16 cellular contexts compared by ENCODE assay signal in the genomic region with DNA sequence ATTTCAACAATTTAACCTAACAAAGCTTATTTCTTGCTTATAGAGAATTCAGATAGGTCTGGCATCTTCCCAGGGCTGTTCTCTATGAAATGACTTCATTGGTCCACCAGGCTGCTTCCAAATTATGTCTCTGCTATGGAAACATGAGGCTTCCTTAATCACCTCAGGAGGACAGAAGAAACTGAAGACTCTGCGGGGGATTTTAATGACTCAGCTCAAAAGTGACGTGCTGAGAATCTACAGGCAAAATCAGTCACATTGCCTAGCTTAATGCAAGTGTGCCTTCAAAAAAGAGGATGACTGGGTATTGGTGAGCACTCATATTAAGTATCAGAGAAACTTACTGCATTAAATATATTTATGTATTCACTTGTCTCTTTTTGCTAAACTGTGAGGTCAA.
DNase-seq lines count a peak whose midpoint lies in the region; ATAC-seq and TF ChIP-seq lines count a peak whose summit lies in the region.
"Had no signal": no experiment of that assay in that cellular context is flagged by ENCODE, and none has a peak within 500 bp of the region (broad histone marks: within the 10 kb centered on the region; RNA-seq: fewer than 3 reads in every experiment).

No MANE protein-coding gene starts in this region.

- no peaks in the 10 kb centered on the region for H3K27me3 ChIP-seq in GM23338 (ENCODE audit: insufficient read depth)
- H3K27me3 ChIP-seq: ascending aorta, neural progenitor cell had no signal

- TF ChIP-seq CTCF in GM23338 (conservative IDR thresholded peaks at IDR 0.05; ENCODE audit: low read depth in 2 of 2), result no peak

- ATAC-seq in GM18868 (IDR thresholded peaks at IDR 0.05; ENCODE audit: unreplicated experiment) (peak; percentile 79), left lobe of liver (no peak), GM23338 (no peak)
- ATAC-seq: right cardiac atrium; stimulated activated effector memory CD8-positive, alpha-beta T cell treated with anti-CD3 and anti-CD28 coated beads, Interleukin-12 subunit alpha, Interleukin-12 subunit beta, amount 100 ng/mL, for 72 hours had no signal

- H3K4me1 Mint-ChIP-seq in GM23338, result no peaks in the 10 kb centered on the region
- H3K4me1 Mint-ChIP-seq: neural progenitor cell; stimulated activated effector memory CD8-positive, alpha-beta T cell treated with anti-CD3 and anti-CD28 coated beads, Interleukin-12 subunit alpha, Interleukin-12 subunit beta, amount 100 ng/mL, for 72 hours had no signal

- H3K4me1 ChIP-seq in GM23338 (ENCODE audit: insufficient read depth), result no peaks in the 10 kb centered on the region
- H3K4me1 ChIP-seq: ascending aorta, Caco-2 had no signal

- H3K27me3 Mint-ChIP-seq in GM23338 (ENCODE audit: insufficient read depth, low read depth, poor library complexity), result no peaks in the 10 kb centered on the region

- no peaks in the 10 kb centered on the region for H3K79me2 ChIP-seq in GM23338 (replicated peaks; ENCODE audit: insufficient read depth)

- no peak overlapping the region for H3K4me3 Mint-ChIP-seq in GM23338
- H3K4me3 Mint-ChIP-seq: neural progenitor cell; stimulated activated effector memory CD8-positive, alpha-beta T cell treated with anti-CD3 and anti-CD28 coated beads, Interleukin-12 subunit alpha, Interleukin-12 subunit beta, amount 100 ng/mL, for 72 hours had no signal

- DNase-seq in A172 (ENCODE audit: low spot score), result peak; percentile 49
- DNase-seq in RPMI7951 (ENCODE audit: low read depth), result peak; percentile 69
- peak; percentile 89 for DNase-seq in fibroblast of peridontal ligament (ENCODE audit: extremely low read depth)
- no peak for DNase-seq in left lobe of liver (ENCODE audit: low spot score)
- no peak for DNase-seq in NCI-H2029 (lab: John Stamatoyannopoulos, UW)
- no peak for DNase-seq in GM23338 (ENCODE audit: low spot score)
- no peak for DNase-seq in SW 1271 (lab: John Stamatoyannopoulos, UW)
- DNase-seq: 8988T; activated CD4-positive, alpha-beta T cell treated with anti-CD3 and anti-CD28 coated beads, Interleukin-2, amount 50 U/mL, for 4 hours; Caco-2; NCI-H2029 treated with DMSO at 0.1 percent for 48 hours; right cardiac atrium had no signal

- no peak overlapping the region for H3K27ac ChIP-seq in GM23338 (ENCODE audit: low read depth)
- H3K27ac ChIP-seq: ascending aorta, neural progenitor cell had no signal

- H2AFZ ChIP-seq in GM23338, result no peak overlapping the region
- H2AFZ ChIP-seq: neural progenitor cell had no signal

- H3K27ac Mint-ChIP-seq in GM23338, result no peak overlapping the region
- H3K27ac Mint-ChIP-seq: neural progenitor cell; stimulated activated effector memory CD8-positive, alpha-beta T cell treated with anti-CD3 and anti-CD28 coated beads, Interleukin-12 subunit alpha, Interleukin-12 subunit beta, amount 100 ng/mL, for 72 hours had no signal

- H3F3A ChIP-seq in GM23338 (replicated peaks; ENCODE audit: low read depth), result no peaks in the 10 kb centered on the region

- no peak overlapping the region for H3K4me3 ChIP-seq in GM23338
- H3K4me3 ChIP-seq: ascending aorta, neural progenitor cell had no signal

- H3K4me2 ChIP-seq in GM23338, result no peak overlapping the region
- H3K4me2 ChIP-seq: neural progenitor cell had no signal

- no peaks in the 10 kb centered on the region for H3K9me3 Mint-ChIP-seq in GM23338
- H3K9me3 Mint-ChIP-seq: neural progenitor cell had no signal

- H3K36me3 Mint-ChIP-seq in GM23338 (ENCODE audit: low read depth), result no peaks in the 10 kb centered on the region
- H3K36me3 Mint-ChIP-seq: neural progenitor cell; stimulated activated effector memory CD8-positive, alpha-beta T cell treated with anti-CD3 and anti-CD28 coated beads, Interleukin-12 subunit alpha, Interleukin-12 subunit beta, amount 100 ng/mL, for 72 hours had no signal

- no peaks in the 10 kb centered on the region for H4K20me1 ChIP-seq in GM23338 (replicated peaks; ENCODE audit: insufficient read depth)

- no peaks in the 10 kb centered on the region for H3K36me3 ChIP-seq in GM23338 (ENCODE audit: insufficient read depth)
- H3K36me3 ChIP-seq: ascending aorta, neural progenitor cell had no signal

- H3K9me2 ChIP-seq in GM23338 (ENCODE audit: insufficient read depth), result no peaks in the 10 kb centered on the region; the same call in 1 of the 2 replicates

TF ChIP-seq in GM23338, 12 proteins besides CTCF, POLR2A, EP300 and RAD21 (continues in another document):
- no peak for TF ChIP-seq EZH2phosphoT487 (IDR thresholded peaks at IDR 0.05; ENCODE audit: unreplicated experiment)
- TF ChIP-seq CREB1 (CRISPR knock-in tag; IDR thresholded peaks at IDR 0.05; ENCODE audit: low read depth), result no peak
- no peak for TF ChIP-seq EZH2 (IDR thresholded peaks at IDR 0.05; ENCODE audit: low read depth, unreplicated experiment)
- no peak for TF ChIP-seq ZNF114 (CRISPR knock-in tag; IDR thresholded peaks at IDR 0.05)
- TF ChIP-seq, protein P1, sequence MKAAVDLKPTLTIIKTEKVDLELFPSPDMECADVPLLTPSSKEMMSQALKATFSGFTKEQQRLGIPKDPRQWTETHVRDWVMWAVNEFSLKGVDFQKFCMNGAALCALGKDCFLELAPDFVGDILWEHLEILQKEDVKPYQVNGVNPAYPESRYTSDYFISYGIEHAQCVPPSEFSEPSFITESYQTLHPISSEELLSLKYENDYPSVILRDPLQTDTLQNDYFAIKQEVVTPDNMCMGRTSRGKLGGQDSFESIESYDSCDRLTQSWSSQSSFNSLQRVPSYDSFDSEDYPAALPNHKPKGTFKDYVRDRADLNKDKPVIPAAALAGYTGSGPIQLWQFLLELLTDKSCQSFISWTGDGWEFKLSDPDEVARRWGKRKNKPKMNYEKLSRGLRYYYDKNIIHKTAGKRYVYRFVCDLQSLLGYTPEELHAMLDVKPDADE (IDR thresholded peaks at IDR 0.05), result no peak
- TF ChIP-seq, protein P2, sequence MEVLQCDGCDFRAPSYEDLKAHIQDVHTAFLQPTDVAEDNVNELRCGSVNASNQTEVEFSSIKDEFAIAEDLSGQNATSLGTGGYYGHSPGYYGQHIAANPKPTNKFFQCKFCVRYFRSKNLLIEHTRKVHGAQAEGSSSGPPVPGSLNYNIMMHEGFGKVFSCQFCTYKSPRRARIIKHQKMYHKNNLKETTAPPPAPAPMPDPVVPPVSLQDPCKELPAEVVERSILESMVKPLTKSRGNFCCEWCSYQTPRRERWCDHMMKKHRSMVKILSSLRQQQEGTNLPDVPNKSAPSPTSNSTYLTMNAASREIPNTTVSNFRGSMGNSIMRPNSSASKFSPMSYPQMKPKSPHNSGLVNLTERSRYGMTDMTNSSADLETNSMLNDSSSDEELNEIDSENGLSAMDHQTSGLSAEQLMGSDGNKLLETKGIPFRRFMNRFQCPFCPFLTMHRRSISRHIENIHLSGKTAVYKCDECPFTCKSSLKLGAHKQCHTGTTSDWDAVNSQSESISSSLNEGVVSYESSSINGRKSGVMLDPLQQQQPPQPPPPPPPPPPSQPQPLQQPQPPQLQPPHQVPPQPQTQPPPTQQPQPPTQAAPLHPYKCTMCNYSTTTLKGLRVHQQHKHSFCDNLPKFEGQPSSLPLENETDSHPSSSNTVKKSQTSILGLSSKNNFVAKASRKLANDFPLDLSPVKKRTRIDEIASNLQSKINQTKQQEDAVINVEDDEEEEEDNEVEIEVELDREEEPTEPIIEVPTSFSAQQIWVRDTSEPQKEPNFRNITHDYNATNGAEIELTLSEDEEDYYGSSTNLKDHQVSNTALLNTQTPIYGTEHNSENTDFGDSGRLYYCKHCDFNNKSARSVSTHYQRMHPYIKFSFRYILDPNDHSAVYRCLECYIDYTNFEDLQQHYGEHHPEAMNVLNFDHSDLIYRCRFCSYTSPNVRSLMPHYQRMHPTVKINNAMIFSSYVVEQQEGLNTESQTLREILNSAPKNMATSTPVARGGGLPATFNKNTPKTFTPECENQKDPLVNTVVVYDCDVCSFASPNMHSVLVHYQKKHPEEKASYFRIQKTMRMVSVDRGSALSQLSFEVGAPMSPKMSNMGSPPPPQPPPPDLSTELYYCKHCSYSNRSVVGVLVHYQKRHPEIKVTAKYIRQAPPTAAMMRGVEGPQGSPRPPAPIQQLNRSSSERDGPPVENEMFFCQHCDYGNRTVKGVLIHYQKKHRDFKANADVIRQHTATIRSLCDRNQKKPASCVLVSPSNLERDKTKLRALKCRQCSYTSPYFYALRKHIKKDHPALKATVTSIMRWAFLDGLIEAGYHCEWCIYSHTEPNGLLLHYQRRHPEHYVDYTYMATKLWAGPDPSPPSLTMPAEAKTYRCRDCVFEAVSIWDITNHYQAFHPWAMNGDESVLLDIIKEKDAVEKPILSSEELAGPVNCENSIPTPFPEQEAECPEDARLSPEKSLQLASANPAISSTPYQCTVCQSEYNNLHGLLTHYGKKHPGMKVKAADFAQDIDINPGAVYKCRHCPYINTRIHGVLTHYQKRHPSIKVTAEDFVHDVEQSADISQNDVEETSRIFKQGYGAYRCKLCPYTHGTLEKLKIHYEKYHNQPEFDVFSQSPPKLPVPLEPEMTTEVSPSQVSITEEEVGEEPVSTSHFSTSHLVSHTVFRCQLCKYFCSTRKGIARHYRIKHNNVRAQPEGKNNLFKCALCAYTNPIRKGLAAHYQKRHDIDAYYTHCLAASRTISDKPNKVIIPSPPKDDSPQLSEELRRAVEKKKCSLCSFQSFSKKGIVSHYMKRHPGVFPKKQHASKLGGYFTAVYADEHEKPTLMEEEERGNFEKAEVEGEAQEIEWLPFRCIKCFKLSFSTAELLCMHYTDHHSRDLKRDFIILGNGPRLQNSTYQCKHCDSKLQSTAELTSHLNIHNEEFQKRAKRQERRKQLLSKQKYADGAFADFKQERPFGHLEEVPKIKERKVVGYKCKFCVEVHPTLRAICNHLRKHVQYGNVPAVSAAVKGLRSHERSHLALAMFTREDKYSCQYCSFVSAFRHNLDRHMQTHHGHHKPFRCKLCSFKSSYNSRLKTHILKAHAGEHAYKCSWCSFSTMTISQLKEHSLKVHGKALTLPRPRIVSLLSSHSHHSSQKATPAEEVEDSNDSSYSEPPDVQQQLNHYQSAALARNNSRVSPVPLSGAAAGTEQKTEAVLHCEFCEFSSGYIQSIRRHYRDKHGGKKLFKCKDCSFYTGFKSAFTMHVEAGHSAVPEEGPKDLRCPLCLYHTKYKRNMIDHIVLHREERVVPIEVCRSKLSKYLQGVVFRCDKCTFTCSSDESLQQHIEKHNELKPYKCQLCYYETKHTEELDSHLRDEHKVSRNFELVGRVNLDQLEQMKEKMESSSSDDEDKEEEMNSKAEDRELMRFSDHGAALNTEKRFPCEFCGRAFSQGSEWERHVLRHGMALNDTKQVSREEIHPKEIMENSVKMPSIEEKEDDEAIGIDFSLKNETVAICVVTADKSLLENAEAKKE (CRISPR knock-in tag; IDR thresholded peaks at IDR 0.05), result no peak
- no peak for TF ChIP-seq NANOG (IDR thresholded peaks at IDR 0.05; ENCODE audit: borderline replicate concordance)
- TF ChIP-seq POLR2AphosphoS5 (IDR thresholded peaks at IDR 0.05; ENCODE audit: low read depth), result no peak
- TF ChIP-seq STAT1 (IDR thresholded peaks at IDR 0.05; ENCODE audit: unreplicated experiment), result no peak
- no peak for TF ChIP-seq ZNF331 (CRISPR knock-in tag; IDR thresholded peaks at IDR 0.05; ENCODE audit: low read depth)

Comparison
In these comparisons a context has a peak if more than half of its experiments do, and no peak if none do; other contexts are left out.
1. DNase-seq: peak in A172 (single experiment), RPMI7951 (single experiment) and fibroblast of peridontal ligament (single experiment); none in left lobe of liver (single experiment), NCI-H2029 (single experiment), GM23338 (single experiment) and SW 1271 (0 of 2).